ENCODE assay signal across 32 cellular contexts in the genomic region with DNA sequence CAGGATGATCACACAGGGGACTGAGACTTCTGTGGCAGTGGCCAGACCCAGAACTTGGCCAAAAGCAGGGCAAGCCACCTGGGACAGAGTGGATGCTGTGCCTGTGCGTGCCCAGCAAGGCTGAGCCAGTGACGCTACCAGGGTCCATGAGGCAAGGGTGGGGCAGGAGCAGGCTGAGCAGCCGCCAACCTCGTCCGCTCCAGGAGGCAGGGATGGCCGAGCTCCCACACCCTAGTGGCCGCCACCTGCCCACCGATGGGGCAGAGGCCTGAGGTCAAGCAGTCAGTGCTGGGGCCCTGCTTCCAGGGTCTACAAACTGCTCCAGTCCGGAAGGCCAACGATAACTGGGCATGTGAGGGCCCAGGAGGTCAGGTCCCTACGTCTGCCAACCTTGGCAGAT. TPM values are rescaled to one million over a fixed set of nuclear protein-coding genes. Genes with fewer than 3 reads are reported as not detected.
"Had no signal": no experiment of that assay in that cellular context is flagged by ENCODE, and none has a peak within 500 bp of the region (broad histone marks: within the 10 kb centered on the region; RNA-seq: fewer than 3 reads in every experiment).

No MANE protein-coding gene starts in this region.

- H3K36me3 ChIP-seq: colonic mucosa, esophagus squamous epithelium, gastrocnemius medialis, heart right ventricle, left lung, lower lobe of right lung had no signal

- H3K4me1 ChIP-seq: colonic mucosa, esophagus squamous epithelium, gastrocnemius medialis, heart right ventricle, left lung, lower lobe of right lung had no signal

- H3K4me3 ChIP-seq: colonic mucosa, esophagus squamous epithelium, gastrocnemius medialis, heart right ventricle, left lung, lower lobe of right lung had no signal

- H3K27ac ChIP-seq: colonic mucosa, epithelial cell of prostate, esophagus squamous epithelium, gastrocnemius medialis, heart right ventricle, left lung, lower lobe of right lung had no signal

- FAIRE-seq: endometrium, islet of Langerhans, keratinocyte had no signal

- ATAC-seq: effector memory CD8-positive, alpha-beta T cell; esophagus mucosa; gastrocnemius medialis; heart right ventricle; left cardiac atrium; left lung; left ventricle myocardium superior; naive thymus-derived CD4-positive, alpha-beta T cell had no signal

- H3K9me3 ChIP-seq: colonic mucosa, esophagus squamous epithelium, gastrocnemius medialis, left lung, lower lobe of right lung had no signal

- DNase-seq: colonic mucosa; cortex of kidney; effector CD8-positive, alpha-beta T cell; effector memory CD8-positive, alpha-beta T cell; endodermal cell; erythroblast; esophagus squamous epithelium; foreskin fibroblast; foreskin melanocyte; gastrocnemius medialis; glutamatergic neuron; head of caudate nucleus; heart right ventricle; hippocampal formation; left cardiac atrium; left lung; left ventricle myocardium superior; lower lobe of right lung; mesenchymal stem cell; midbrain; naive thymus-derived CD4-positive, alpha-beta T cell had no signal

- H3K27me3 ChIP-seq: colonic mucosa, gastrocnemius medialis, left lung had no signal

RNA-seq across cellular contexts. Expression of a gene that starts 7.3 kb away (rescaled TPM):
- total RNA-seq: dermis microvascular lymphatic vessel endothelial cell, esophagus squamous epithelium, gastrocnemius medialis, glomerular endothelial cell, heart right ventricle, kidney epithelial cell, left cardiac atrium, left ventricle myocardium superior, lower lobe of right lung, lung microvascular endothelial cell, mononuclear cell had no signal
- polyA plus RNA-seq: heart right ventricle; naive thymus-derived CD4-positive, alpha-beta T cell had no signal

RNA-seq across cellular contexts. Expression of a gene that starts 9.9 kb away (rescaled TPM):
- total RNA-seq: dermis microvascular lymphatic vessel endothelial cell; esophagus squamous epithelium; gastrocnemius medialis; glomerular endothelial cell; heart right ventricle; kidney epithelial cell; left cardiac atrium; left lung; left ventricle myocardium superior; lower lobe of right lung; mononuclear cell; mucosa of gallbladder; naive thymus-derived CD4-positive, alpha-beta T cell had no signal
- polyA plus RNA-seq: heart right ventricle; keratinocyte; naive thymus-derived CD4-positive, alpha-beta T cell had no signal

RNA-seq across cellular contexts. Expression of a gene that starts 17.7 kb away (rescaled TPM):
- total RNA-seq: dermis microvascular lymphatic vessel endothelial cell; endodermal cell; glomerular endothelial cell; heart right ventricle; kidney epithelial cell; left cardiac atrium; left ventricle myocardium superior; lower lobe of right lung; lung microvascular endothelial cell; mononuclear cell; mucosa of gallbladder; naive thymus-derived CD4-positive, alpha-beta T cell had no signal
- polyA plus RNA-seq: heart right ventricle; keratinocyte; naive thymus-derived CD4-positive, alpha-beta T cell had no signal

RNA-seq across cellular contexts. Expression of a gene that starts 27.2 kb away (rescaled TPM):
- total RNA-seq: colonic mucosa; dermis microvascular lymphatic vessel endothelial cell; esophagus mucosa; esophagus squamous epithelium; gastrocnemius medialis; glomerular endothelial cell; heart right ventricle; kidney epithelial cell; left cardiac atrium; left lung; left ventricle myocardium superior; lower lobe of right lung; lung microvascular endothelial cell; mononuclear cell; mucosa of gallbladder; naive thymus-derived CD4-positive, alpha-beta T cell had no signal
- polyA plus RNA-seq: heart right ventricle; keratinocyte; naive thymus-derived CD4-positive, alpha-beta T cell had no signal

RNA-seq across cellular contexts. Expression of a gene that starts 28.4 kb away (rescaled TPM):
- total RNA-seq: dermis microvascular lymphatic vessel endothelial cell, endodermal cell, gastrocnemius medialis, glomerular endothelial cell, kidney epithelial cell, left cardiac atrium, left ventricle myocardium superior, lower lobe of right lung, lung microvascular endothelial cell, mucosa of gallbladder had no signal
- polyA plus RNA-seq: keratinocyte; naive thymus-derived CD4-positive, alpha-beta T cell had no signal
